In genomic region chr6:144805049-144805448, GRCh38 we compare ENCODE assay signal across 22 cellular contexts.
"Had no signal": no experiment of that assay in that cellular context is flagged by ENCODE, and none has a peak within 500 bp of the region (broad histone marks: within the 10 kb centered on the region; RNA-seq: fewer than 3 reads in every experiment).

No MANE protein-coding gene starts in this region.

- H3K4me1 Mint-ChIP-seq: activated naive CD4-positive, alpha-beta T cell treated with anti-CD3 and anti-CD28 coated beads, Interleukin-2, amount 10 ng/mL, durations not matched to agents 7 days and 5 days; stimulated activated naive B cell treated with anti-CD40 and anti-IgM and Interleukin-4, amounts not matched to agents 10 μg/mL and 1 μg/mL and 100 μg/mL, for 72 hours had no signal

- H3K4me3 ChIP-seq: sigmoid colon, smooth muscle cell, transverse colon, uterus had no signal

- H3K27ac ChIP-seq: sigmoid colon, transverse colon, uterus, WERI-Rb-1 had no signal

- H3K27me3 Mint-ChIP-seq: activated naive CD4-positive, alpha-beta T cell treated with anti-CD3 and anti-CD28 coated beads, Interleukin-2, amount 10 ng/mL, durations not matched to agents 7 days and 5 days; brain; naive B cell; progenitor cell of endocrine pancreas; stimulated activated naive B cell treated with anti-CD40 and anti-IgM and Interleukin-4, amounts not matched to agents 10 μg/mL and 1 μg/mL and 100 μg/mL, for 72 hours had no signal

- DNase-seq: activated CD4-positive, alpha-beta T cell treated with anti-CD3 and anti-CD28 coated beads, Interleukin-2, amount 50 U/mL, for 48 hours; activated effector memory CD4-positive, alpha-beta T cell treated with anti-CD3 and anti-CD28 coated beads, Interleukin-2, amount 50 U/mL, for 16 hours; activated naive CD4-positive, alpha-beta T cell treated with anti-CD3 and anti-CD28 coated beads, Interleukin-2, amount 10 ng/mL, durations not matched to agents 7 days and 5 days; aorta; dermis blood vessel endothelial cell; effector CD8-positive, alpha-beta T cell; foreskin melanocyte; hippocampal formation; naive B cell; retina; sigmoid colon; stimulated activated CD4-positive, alpha-beta T cell treated with anti-CD3 and anti-CD28 coated beads, Interleukin-15, amount 100 ng/mL, for 24 hours; stimulated activated CD8-positive, alpha-beta memory T cell treated with anti-CD3 and anti-CD28 coated beads, Interleukin-4, amount 100 ng/mL, for 48 hours; stimulated activated naive B cell treated with anti-CD40 and anti-IgM and Interleukin-4, amounts not matched to agents 10 μg/mL and 1 μg/mL and 100 μg/mL, for 72 hours; T-helper 1 cell; transverse colon; uterus; WERI-Rb-1 had no signal

- H3K36me3 ChIP-seq: sigmoid colon, uterus, WERI-Rb-1 had no signal

- ATAC-seq: esophagus mucosa; stimulated activated naive B cell treated with anti-CD40 and anti-IgM and Interleukin-4, amounts not matched to agents 10 μg/mL and 1 μg/mL and 100 μg/mL, for 72 hours had no signal

- H3K4me2 ChIP-seq: smooth muscle cell had no signal

- H3K4me1 ChIP-seq: sigmoid colon, uterus had no signal

- H3K9me3 Mint-ChIP-seq: activated naive CD4-positive, alpha-beta T cell treated with anti-CD3 and anti-CD28 coated beads, Interleukin-2, amount 10 ng/mL, durations not matched to agents 7 days and 5 days; brain; naive B cell; stimulated activated naive B cell treated with anti-CD40 and anti-IgM and Interleukin-4, amounts not matched to agents 10 μg/mL and 1 μg/mL and 100 μg/mL, for 72 hours had no signal

- H3K4me3 Mint-ChIP-seq: activated naive CD4-positive, alpha-beta T cell treated with anti-CD3 and anti-CD28 coated beads, Interleukin-2, amount 10 ng/mL, durations not matched to agents 7 days and 5 days; brain; naive B cell; stimulated activated naive B cell treated with anti-CD40 and anti-IgM and Interleukin-4, amounts not matched to agents 10 μg/mL and 1 μg/mL and 100 μg/mL, for 72 hours had no signal

- H3K27ac Mint-ChIP-seq: activated naive CD4-positive, alpha-beta T cell treated with anti-CD3 and anti-CD28 coated beads, Interleukin-2, amount 10 ng/mL, durations not matched to agents 7 days and 5 days; brain; stimulated activated naive B cell treated with anti-CD40 and anti-IgM and Interleukin-4, amounts not matched to agents 10 μg/mL and 1 μg/mL and 100 μg/mL, for 72 hours had no signal

- H3K27me3 ChIP-seq: sigmoid colon, transverse colon, uterus had no signal
